17 cellular contexts compared by ENCODE assay signal in the genomic region with DNA sequence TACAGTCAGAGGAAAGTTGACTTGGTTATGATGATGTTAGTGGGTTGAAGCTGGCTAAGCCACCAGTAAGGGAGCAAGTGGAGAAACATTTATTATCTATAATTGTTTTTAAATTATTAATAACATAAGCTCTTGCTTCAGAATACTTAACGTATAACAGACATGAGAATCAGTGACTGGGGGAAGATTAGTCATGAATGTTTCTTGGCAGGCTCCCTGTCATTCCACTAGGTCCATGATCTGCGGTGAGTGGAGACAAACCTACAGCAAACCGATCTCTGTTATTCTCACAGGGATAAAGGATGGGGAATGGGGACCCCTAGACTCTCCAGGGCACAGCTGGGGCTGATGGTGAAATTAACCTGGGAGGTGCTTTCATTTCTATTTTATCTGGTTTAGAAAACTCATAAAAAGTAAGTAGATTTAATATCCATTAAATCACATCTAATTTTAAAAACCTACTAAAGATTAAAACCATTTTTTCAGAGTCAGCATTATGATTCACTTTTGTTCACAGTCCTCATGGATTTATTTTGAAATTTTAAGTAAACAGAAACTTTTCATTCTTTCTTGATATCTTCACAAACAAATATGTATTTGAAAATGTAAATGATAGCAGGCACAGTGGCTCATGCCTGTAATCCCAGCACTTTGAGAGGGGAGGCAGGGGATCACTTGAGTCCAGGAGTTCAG.
DNase-seq lines count a peak whose midpoint lies in the region; ATAC-seq and TF ChIP-seq lines count a peak whose summit lies in the region.
"Had no signal": no experiment of that assay in that cellular context is flagged by ENCODE, and none has a peak within 500 bp of the region (broad histone marks: within the 10 kb centered on the region; RNA-seq: fewer than 3 reads in every experiment).

No MANE protein-coding gene starts in this region.

- DNase-seq in AG09319 (ENCODE audit: extremely low read depth, low read depth) (peak; percentile 29), HS-27A (ENCODE audit: low read depth) (peak; percentile 36), brain pericyte (ENCODE audit: low read depth, low spot score) (peak; percentile 31), iris pigment epithelial cell (ENCODE audit: low read depth) (peak; percentile 95), RKO (ENCODE audit: low spot score) (no peak), NCI-H2107 treated with DMSO at 0.1 percent for 48 hours (lab: John Stamatoyannopoulos, UW; ENCODE audit: unreplicated experiment) (no peak)
- DNase-seq: activated CD4-positive, alpha-beta memory T cell treated with anti-CD3 and anti-CD28 coated beads, Interleukin-2, amount 10 ng/mL, durations not matched to agents 7 days and 5 days; effector CD8-positive, alpha-beta T cell; hypothalamus; left lung; NCI-H187 treated with DMSO at 0.1 percent for 48 hours; NCI-H748 treated with DMSO at 0.1 percent for 48 hours; retina; stimulated activated CD4-positive, alpha-beta T cell treated with anti-CD3 and anti-CD28 coated beads, Interleukin-4, amount 100 ng/mL, for 4 hours had no signal

- ATAC-seq in GM21423 (IDR thresholded peaks at IDR 0.05; ENCODE audit: unreplicated experiment) (no peak), HG03139 (IDR thresholded peaks at IDR 0.05; ENCODE audit: unreplicated experiment) (no peak)
- ATAC-seq: left lung; stimulated activated effector memory CD8-positive, alpha-beta T cell treated with anti-CD3 and anti-CD28 coated beads, Interleukin-12 subunit alpha, Interleukin-12 subunit beta, amount 100 ng/mL, for 72 hours had no signal

- TF ChIP-seq CTCF in AG09319 (IDR thresholded peaks at IDR 0.05; ENCODE audit: low read depth, low read length), result no peak

Comparison
In these comparisons a context has a peak if more than half of its experiments do, and no peak if none do; other contexts are left out.
1. DNase-seq: peak in AG09319 (single experiment), HS-27A (single experiment), brain pericyte (single experiment) and iris pigment epithelial cell (single experiment); none in RKO (single experiment) and NCI-H2107 treated with DMSO at 0.1 percent for 48 hours (single experiment).